Comparison of ENCODE assay signal across 14 cellular contexts in genomic region chr1:231414260-231415016, GRCh38. TPM values are rescaled to one million over a fixed set of nuclear protein-coding genes. Genes with fewer than 3 reads are reported as not detected.
DNase-seq lines count a peak whose midpoint lies in the region; ATAC-seq and TF ChIP-seq lines count a peak whose summit lies in the region.
"Had no signal": no experiment of that assay in that cellular context is flagged by ENCODE, and none has a peak within 500 bp of the region (broad histone marks: within the 10 kb centered on the region; RNA-seq: fewer than 3 reads in every experiment).

No MANE protein-coding gene starts in this region.

- no peak overlapping the region for H4K8ac ChIP-seq in trophoblast cell (ENCODE audit: low read depth, low read length)

- no peak overlapping the region for H3K14ac ChIP-seq in trophoblast cell (ENCODE audit: low read length)

- H3K36me3 ChIP-seq in CD8-positive, alpha-beta T cell (ENCODE audit: insufficient read depth, low read length) = no peaks in the 10 kb centered on the region
- no peaks in the 10 kb centered on the region for H3K36me3 ChIP-seq in esophagus muscularis mucosa
- H3K36me3 ChIP-seq in trophoblast cell (ENCODE audit: control insufficient read depth in 1 of 2, insufficient read depth in 2 of 2, low read length in 2 of 2) = no peaks in the 10 kb centered on the region

- H2AK5ac ChIP-seq in trophoblast cell (ENCODE audit: low read length) = no peak overlapping the region

- no peak for TF ChIP-seq POLR2A in esophagus muscularis mucosa (IDR thresholded peaks at IDR 0.05; ENCODE audit: low read depth)

- H2AFZ ChIP-seq in trophoblast cell (ENCODE audit: insufficient read depth, low read length, poor library complexity) = no peak overlapping the region

- TF ChIP-seq CTCF in CD8-positive, alpha-beta T cell (IDR thresholded peaks at IDR 0.05) = no peak
- no peak for TF ChIP-seq CTCF in HFFc6 (IDR thresholded peaks at IDR 0.05)
- TF ChIP-seq CTCF in esophagus muscularis mucosa (IDR thresholded peaks at IDR 0.05) = no peak

- H3K36me3 Mint-ChIP-seq in CD8-positive, alpha-beta T cell = peaks cover 26% of the 10 kb centered on the region
- H3K36me3 Mint-ChIP-seq in HFFc6 (ENCODE audit: low read depth) = peaks cover 11% of the 10 kb centered on the region

- no peaks in the 10 kb centered on the region for H3K9me3 Mint-ChIP-seq in CD8-positive, alpha-beta T cell
- H3K9me3 Mint-ChIP-seq in HFFc6 = no peaks in the 10 kb centered on the region
- H3K9me3 Mint-ChIP-seq: activated CD8-positive, alpha-beta T cell treated with anti-CD3 and anti-CD28 coated beads for 36 hours had no signal

- no peaks in the 10 kb centered on the region for H3K79me2 ChIP-seq in trophoblast cell (ENCODE audit: control insufficient read depth, insufficient read depth, low read length, poor library complexity)

- H3K4me3 ChIP-seq in CD8-positive, alpha-beta T cell (ENCODE audit: low read depth, low read length) = no peak overlapping the region
- H3K4me3 ChIP-seq in esophagus muscularis mucosa (peak overlapping the region in 2 of 4 donors; percentile 5 to 17), trophoblast cell (ENCODE audit: low read depth, low read length) (no peak overlapping the region)

- peak overlapping the region; percentile 20 for H3K4me3 Mint-ChIP-seq in CD8-positive, alpha-beta T cell
- no peak overlapping the region for H3K4me3 Mint-ChIP-seq in HFFc6
- H3K4me3 Mint-ChIP-seq: activated CD8-positive, alpha-beta T cell treated with anti-CD3 and anti-CD28 coated beads for 36 hours had no signal

- WGBS in esophagus muscularis mucosa = 72% methylated on average over 7 of the region's 7 CpGs
- WGBS in trophoblast cell (ENCODE audit: extremely low coverage, insufficient coverage, insufficient read length) = no CpG with 5 or more reads among the region's 7 CpGs

- no peaks in the 10 kb centered on the region for H3K79me1 ChIP-seq in trophoblast cell (ENCODE audit: low read length)

- H3K4me1 ChIP-seq in CD8-positive, alpha-beta T cell (ENCODE audit: insufficient read depth, low read length) = peaks cover 67% of the 10 kb centered on the region
- H3K4me1 ChIP-seq in esophagus muscularis mucosa (peaks cover 77 to 97% (median 92%) of the 10 kb centered on the region in 4 donors), trophoblast cell (ENCODE audit: control insufficient read depth in 1 of 2, insufficient read depth in 2 of 2, low read length in 2 of 2) (peaks cover 3 to 5% of the 10 kb centered on the region in 2 experiments)

- H2BK5ac ChIP-seq in trophoblast cell (ENCODE audit: low read depth, low read length, poor library complexity) = no peak overlapping the region

- H3K27me3 Mint-ChIP-seq in CD8-positive, alpha-beta T cell (ENCODE audit: low read depth) = no peaks in the 10 kb centered on the region
- H3K27me3 Mint-ChIP-seq in HFFc6 (ENCODE audit: insufficient read depth) = no peaks in the 10 kb centered on the region; the same call in 1 of the 2 replicates
- H3K27me3 Mint-ChIP-seq: activated CD8-positive, alpha-beta T cell treated with anti-CD3 and anti-CD28 coated beads for 36 hours had no signal

- H3K9me3 ChIP-seq in CD8-positive, alpha-beta T cell (ENCODE audit: low read length) = no peaks in the 10 kb centered on the region
- no peaks in the 10 kb centered on the region for H3K9me3 ChIP-seq in esophagus muscularis mucosa
- no peaks in the 10 kb centered on the region for H3K9me3 ChIP-seq in trophoblast cell (ENCODE audit: insufficient read depth, low read depth, low read length)

- H3K4ac ChIP-seq in trophoblast cell (ENCODE audit: low read depth, low read length) = no peak overlapping the region

- no peak overlapping the region for H2BK12ac ChIP-seq in trophoblast cell (ENCODE audit: low read length)

- no peak overlapping the region for H3K4me2 ChIP-seq in trophoblast cell (ENCODE audit: low read length)

- H4K91ac ChIP-seq in trophoblast cell (ENCODE audit: low read depth, low read length) = no peak overlapping the region

- no peak overlapping the region for H3K9ac ChIP-seq in trophoblast cell (ENCODE audit: low read length)

- H2BK120ac ChIP-seq in trophoblast cell (ENCODE audit: insufficient read depth, low read length, poor library complexity) = peak overlapping the region; percentile 55

- no peak for DNase-seq in CD8-positive, alpha-beta T cell
- DNase-seq in HFFc6 (no peak), esophagus muscularis mucosa (ENCODE audit: extremely low spot score) (no peak), trophoblast cell (no peak), NCI-H345 (lab: John Stamatoyannopoulos, UW) (no peak)
- DNase-seq in effector CD4-positive, alpha-beta T cell = no peak
- DNase-seq: activated CD8-positive, alpha-beta T cell treated with anti-CD3 and anti-CD28 coated beads for 36 hours; activated effector memory CD4-positive, alpha-beta T cell treated with anti-CD3 and anti-CD28 coated beads, Interleukin-2, amount 50 U/mL, for 16 hours; foreskin melanocyte; GF-D8; NK-92 treated with Interleukin-12 subunit alpha and Interleukin-12 subunit beta, amount 100 ng/mL, for 24 hours; SIG-M5; stimulated activated CD4-positive, alpha-beta T cell treated with anti-CD3 and anti-CD28 coated beads, Interleukin-1b, Interleukin-23, amount 100 ng/mL, for 48 hours had no signal

- no peak overlapping the region for H3K27ac ChIP-seq in CD8-positive, alpha-beta T cell (ENCODE audit: low read depth, low read length)
- H3K27ac ChIP-seq in esophagus muscularis mucosa (replicated peaks in 1 of 4) (peak overlapping the region; percentile 59 to 68 (median 60)), trophoblast cell (ENCODE audit: low read depth, low read length) (no peak overlapping the region)

- no peak overlapping the region for H4K12ac ChIP-seq in trophoblast cell (ENCODE audit: low read depth, low read length)

- no peak for ATAC-seq in CD8-positive, alpha-beta T cell
- no peak for ATAC-seq in GM21390 (IDR thresholded peaks at IDR 0.05; ENCODE audit: unreplicated experiment)
- ATAC-seq: activated CD8-positive, alpha-beta T cell treated with anti-CD3 and anti-CD28 coated beads for 36 hours had no signal

- H3K18ac ChIP-seq in trophoblast cell (ENCODE audit: low read length) = peak overlapping the region; percentile 29

- H3K27me3 ChIP-seq in CD8-positive, alpha-beta T cell (ENCODE audit: insufficient read depth, low read length) = no peaks in the 10 kb centered on the region
- H3K27me3 ChIP-seq in esophagus muscularis mucosa (peaks cover 0 to 3% (median 0%) of the 10 kb centered on the region in 4 donors), trophoblast cell (ENCODE audit: insufficient read depth, low read length) (no peaks in the 10 kb centered on the region)

- no peak for TF ChIP-seq EP300 in esophagus muscularis mucosa (IDR thresholded peaks at IDR 0.05)

- CTCF ChIA-PET in CD8-positive, alpha-beta T cell (lab: Charles Lee) = no interaction called here

- peaks cover 69% of the 10 kb centered on the region for H3K4me1 Mint-ChIP-seq in CD8-positive, alpha-beta T cell (ENCODE audit: low read depth)
- peaks cover 46% of the 10 kb centered on the region for H3K4me1 Mint-ChIP-seq in HFFc6 (ENCODE audit: low read depth)

- no peak overlapping the region for H3K27ac Mint-ChIP-seq in CD8-positive, alpha-beta T cell
- peak overlapping the region; percentile 22; the same call in 1 of the 2 replicates for H3K27ac Mint-ChIP-seq in HFFc6
- H3K27ac Mint-ChIP-seq: activated CD8-positive, alpha-beta T cell treated with anti-CD3 and anti-CD28 coated beads for 36 hours had no signal

- no peak overlapping the region for H3K23ac ChIP-seq in trophoblast cell (ENCODE audit: low read length)

- intact Hi-C loops in CD8-positive, alpha-beta T cell (cut with DNase I, micrococcal nuclease) = loop anchor here in 1 of 2 experiments (5.0 kb wide), 2 partner anchors 37 to 188 kb away; no protein-coding TSS in a partner anchor
- intact Hi-C loops in esophagus muscularis mucosa (cut with DNase I) = no loop called here

- POLR2A ChIA-PET in CD8-positive, alpha-beta T cell (lab: Charles Lee) = interaction anchor here (0.7 to 1.1 kb wide), 2 partner anchors 21 to 72 kb away, joined by 3 to 4 read pairs; no protein-coding TSS in a partner anchor

RNA-seq across cellular contexts. Expression of gene EGLN1, which starts 7.6 kb away (rescaled TPM):
- total RNA-seq in CD8-positive, alpha-beta T cell = 10 to 100 TPM in 1 of 2 experiments, 1 to 10 TPM in 1; 8.5 to 12.2 TPM
- 10 to 100 TPM; 22.5 to 31.8 (median 26.0) TPM for total RNA-seq in HFFc6 (2021; fragmentation: NEBNext Ultra II Directional; extraction: Animal tissue kit (Norgen Biotek cat#: 25700))
- 10 to 100 TPM; 43.9 to 79.9 (median 58.7) TPM for total RNA-seq in esophagus muscularis mucosa
- polyA plus RNA-seq in trophoblast cell (2013) = 34.1 and 36.0 TPM in 2 replicates

Comparison
In these comparisons a context has a peak if more than half of its experiments do, and no peak if none do; other contexts are left out.
1. H3K27ac ChIP-seq: peak in esophagus muscularis mucosa (4 of 4); none in CD8-positive, alpha-beta T cell (single experiment) and trophoblast cell (single experiment).